1 cellular context compared by ENCODE assay signal in the genomic region with DNA sequence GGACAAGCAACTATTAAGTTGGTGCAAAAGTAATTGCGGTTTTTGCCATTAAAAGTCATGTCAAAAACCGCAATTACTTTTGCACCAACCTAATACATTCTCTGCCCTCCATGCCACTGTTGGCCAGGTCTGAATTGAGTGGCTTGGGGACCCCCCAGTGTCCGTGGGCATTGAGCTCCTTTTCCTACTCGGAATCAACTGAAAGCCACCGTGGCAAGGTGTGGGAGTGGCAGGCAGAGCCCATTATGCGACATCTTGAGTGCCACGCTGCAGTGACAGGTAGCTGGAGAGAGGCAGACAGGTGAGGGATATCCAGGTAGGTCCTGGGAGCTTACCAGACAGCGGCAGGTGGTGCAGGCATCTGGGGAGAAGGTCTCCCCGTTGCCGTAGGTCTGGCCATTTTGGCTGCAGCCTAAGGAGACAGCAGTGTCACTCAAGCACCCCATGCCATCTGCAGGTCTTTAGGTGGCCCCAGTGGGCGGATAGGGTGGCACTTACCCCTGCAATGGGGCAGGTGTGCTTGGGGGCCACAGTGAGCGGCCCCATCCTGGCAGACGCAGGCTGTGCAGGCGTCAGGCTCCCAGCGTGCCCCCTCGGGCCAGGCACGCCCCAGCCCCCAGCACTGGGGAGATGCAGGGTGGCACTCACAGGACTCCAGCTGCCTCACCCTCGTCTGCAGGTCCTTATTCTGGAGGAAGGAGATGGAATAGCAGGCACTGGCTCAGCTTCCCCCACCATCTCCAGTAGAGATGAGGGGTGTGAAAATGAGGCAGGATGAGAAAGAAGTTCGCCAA.
TF ChIP-seq lines count a peak whose summit lies in the region.

No MANE protein-coding gene starts in this region.

TF ChIP-seq in K562, 482 proteins besides CTCF, POLR2A, EP300 and RAD21 (continues in another document):
- TF ChIP-seq JUN (IDR thresholded peaks at IDR 0.05; ENCODE audit: borderline replicate concordance, low read depth, low read length) (no peak), JUN (CRISPR knock-in tag; IDR thresholded peaks at IDR 0.05; ENCODE audit: borderline replicate concordance) (no peak), MYBL2 (IDR thresholded peaks at IDR 0.05; ENCODE audit: low read depth) (no peak), MYBL2 (CRISPR knock-in tag; IDR thresholded peaks at IDR 0.05; ENCODE audit: borderline replicate concordance) (no peak), NFRKB (IDR thresholded peaks at IDR 0.05; ENCODE audit: low read depth) (peak; percentile 91), ZEB2 (IDR thresholded peaks at IDR 0.05) (no peak), POLR2B (IDR thresholded peaks at IDR 0.05; ENCODE audit: low read depth, partially characterized antibody) (peak; percentile 38), ZNF23 (CRISPR knock-in tag; IDR thresholded peaks at IDR 0.05) (no peak), SIRT6 (IDR thresholded peaks at IDR 0.05; ENCODE audit: low read depth, low read length) (no peak), SRSF7 (optimal IDR thresholded peaks at IDR 0.05; ENCODE audit: low read depth, low read length) (no peak), DACH1 (IDR thresholded peaks at IDR 0.05; ENCODE audit: partially characterized antibody) (peak; percentile 40), RUNX1 (IDR thresholded peaks at IDR 0.05; ENCODE audit: low read depth) (no peak), FOS (IDR thresholded peaks at IDR 0.05; ENCODE audit: extremely low read depth, insufficient read length) (no peak), IFI16 (CRISPR knock-in tag; IDR thresholded peaks at IDR 0.05) (no peak), POLR2AphosphoS2 (IDR thresholded peaks at IDR 0.05; ENCODE audit: low read length) (no peak), SMARCB1 (IDR thresholded peaks at IDR 0.05; ENCODE audit: insufficient read length, low read depth) (no peak), JUNB (CRISPR knock-in tag; conservative IDR thresholded peaks at IDR 0.05) (no peak), ZNF253 (CRISPR knock-in tag; conservative IDR thresholded peaks at IDR 0.05) (no peak), GATAD2A (IDR thresholded peaks at IDR 0.05) (no peak), HDAC8 (tag; IDR thresholded peaks at IDR 0.05) (no peak), ZC3H11A (IDR thresholded peaks at IDR 0.05; ENCODE audit: low read depth, low read length) (no peak), ZNF311 (CRISPR knock-in tag; IDR thresholded peaks at IDR 0.05) (no peak), PHF20 (IDR thresholded peaks at IDR 0.05; ENCODE audit: partially characterized antibody) (no peak), RBM39 (optimal IDR thresholded peaks at IDR 0.05; ENCODE audit: low read depth, low read length) (no peak), RB1 (IDR thresholded peaks at IDR 0.05; ENCODE audit: low read depth) (no peak), ASH1L (IDR thresholded peaks at IDR 0.05; ENCODE audit: borderline replicate concordance, low read depth, partially characterized antibody) (peak; percentile 51), KAT8 (IDR thresholded peaks at IDR 0.05; ENCODE audit: low read depth) (no peak), ZC3H4 (CRISPR knock-in tag; IDR thresholded peaks at IDR 0.05; ENCODE audit: borderline replicate concordance) (no peak)
- TF ChIP-seq, protein P1, sequence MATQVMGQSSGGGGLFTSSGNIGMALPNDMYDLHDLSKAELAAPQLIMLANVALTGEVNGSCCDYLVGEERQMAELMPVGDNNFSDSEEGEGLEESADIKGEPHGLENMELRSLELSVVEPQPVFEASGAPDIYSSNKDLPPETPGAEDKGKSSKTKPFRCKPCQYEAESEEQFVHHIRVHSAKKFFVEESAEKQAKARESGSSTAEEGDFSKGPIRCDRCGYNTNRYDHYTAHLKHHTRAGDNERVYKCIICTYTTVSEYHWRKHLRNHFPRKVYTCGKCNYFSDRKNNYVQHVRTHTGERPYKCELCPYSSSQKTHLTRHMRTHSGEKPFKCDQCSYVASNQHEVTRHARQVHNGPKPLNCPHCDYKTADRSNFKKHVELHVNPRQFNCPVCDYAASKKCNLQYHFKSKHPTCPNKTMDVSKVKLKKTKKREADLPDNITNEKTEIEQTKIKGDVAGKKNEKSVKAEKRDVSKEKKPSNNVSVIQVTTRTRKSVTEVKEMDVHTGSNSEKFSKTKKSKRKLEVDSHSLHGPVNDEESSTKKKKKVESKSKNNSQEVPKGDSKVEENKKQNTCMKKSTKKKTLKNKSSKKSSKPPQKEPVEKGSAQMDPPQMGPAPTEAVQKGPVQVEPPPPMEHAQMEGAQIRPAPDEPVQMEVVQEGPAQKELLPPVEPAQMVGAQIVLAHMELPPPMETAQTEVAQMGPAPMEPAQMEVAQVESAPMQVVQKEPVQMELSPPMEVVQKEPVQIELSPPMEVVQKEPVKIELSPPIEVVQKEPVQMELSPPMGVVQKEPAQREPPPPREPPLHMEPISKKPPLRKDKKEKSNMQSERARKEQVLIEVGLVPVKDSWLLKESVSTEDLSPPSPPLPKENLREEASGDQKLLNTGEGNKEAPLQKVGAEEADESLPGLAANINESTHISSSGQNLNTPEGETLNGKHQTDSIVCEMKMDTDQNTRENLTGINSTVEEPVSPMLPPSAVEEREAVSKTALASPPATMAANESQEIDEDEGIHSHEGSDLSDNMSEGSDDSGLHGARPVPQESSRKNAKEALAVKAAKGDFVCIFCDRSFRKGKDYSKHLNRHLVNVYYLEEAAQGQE (CRISPR knock-in tag; IDR thresholded peaks at IDR 0.05; ENCODE audit: low read depth) = no peak
- TF ChIP-seq, protein P2, sequence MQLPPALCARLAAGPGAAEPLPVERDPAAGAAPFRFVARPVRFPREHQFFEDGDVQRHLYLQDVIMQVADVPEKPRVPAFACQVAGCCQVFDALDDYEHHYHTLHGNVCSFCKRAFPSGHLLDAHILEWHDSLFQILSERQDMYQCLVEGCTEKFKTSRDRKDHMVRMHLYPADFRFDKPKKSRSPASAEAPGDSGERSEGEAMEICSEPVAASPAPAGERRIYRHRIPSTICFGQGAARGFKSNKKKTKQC (CRISPR knock-in tag; IDR thresholded peaks at IDR 0.05) = no peak
- TF ChIP-seq, protein P3, sequence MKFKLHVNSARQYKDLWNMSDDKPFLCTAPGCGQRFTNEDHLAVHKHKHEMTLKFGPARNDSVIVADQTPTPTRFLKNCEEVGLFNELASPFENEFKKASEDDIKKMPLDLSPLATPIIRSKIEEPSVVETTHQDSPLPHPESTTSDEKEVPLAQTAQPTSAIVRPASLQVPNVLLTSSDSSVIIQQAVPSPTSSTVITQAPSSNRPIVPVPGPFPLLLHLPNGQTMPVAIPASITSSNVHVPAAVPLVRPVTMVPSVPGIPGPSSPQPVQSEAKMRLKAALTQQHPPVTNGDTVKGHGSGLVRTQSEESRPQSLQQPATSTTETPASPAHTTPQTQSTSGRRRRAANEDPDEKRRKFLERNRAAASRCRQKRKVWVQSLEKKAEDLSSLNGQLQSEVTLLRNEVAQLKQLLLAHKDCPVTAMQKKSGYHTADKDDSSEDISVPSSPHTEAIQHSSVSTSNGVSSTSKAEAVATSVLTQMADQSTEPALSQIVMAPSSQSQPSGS (CRISPR knock-in tag; IDR thresholded peaks at IDR 0.05) = no peak
- TF ChIP-seq, protein P4, sequence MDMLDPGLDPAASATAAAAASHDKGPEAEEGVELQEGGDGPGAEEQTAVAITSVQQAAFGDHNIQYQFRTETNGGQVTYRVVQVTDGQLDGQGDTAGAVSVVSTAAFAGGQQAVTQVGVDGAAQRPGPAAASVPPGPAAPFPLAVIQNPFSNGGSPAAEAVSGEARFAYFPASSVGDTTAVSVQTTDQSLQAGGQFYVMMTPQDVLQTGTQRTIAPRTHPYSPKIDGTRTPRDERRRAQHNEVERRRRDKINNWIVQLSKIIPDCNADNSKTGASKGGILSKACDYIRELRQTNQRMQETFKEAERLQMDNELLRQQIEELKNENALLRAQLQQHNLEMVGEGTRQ (CRISPR knock-in tag; IDR thresholded peaks at IDR 0.05) = 0 out of 2 replicates have a peak, but pooled peaks have one; percentile 11
- TF ChIP-seq, protein P5, sequence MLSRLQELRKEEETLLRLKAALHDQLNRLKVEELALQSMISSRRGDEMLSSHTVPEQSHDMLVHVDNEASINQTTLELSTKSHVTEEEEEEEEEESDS (CRISPR knock-in tag; IDR thresholded peaks at IDR 0.05) = no peak
- TF ChIP-seq, protein P6, sequence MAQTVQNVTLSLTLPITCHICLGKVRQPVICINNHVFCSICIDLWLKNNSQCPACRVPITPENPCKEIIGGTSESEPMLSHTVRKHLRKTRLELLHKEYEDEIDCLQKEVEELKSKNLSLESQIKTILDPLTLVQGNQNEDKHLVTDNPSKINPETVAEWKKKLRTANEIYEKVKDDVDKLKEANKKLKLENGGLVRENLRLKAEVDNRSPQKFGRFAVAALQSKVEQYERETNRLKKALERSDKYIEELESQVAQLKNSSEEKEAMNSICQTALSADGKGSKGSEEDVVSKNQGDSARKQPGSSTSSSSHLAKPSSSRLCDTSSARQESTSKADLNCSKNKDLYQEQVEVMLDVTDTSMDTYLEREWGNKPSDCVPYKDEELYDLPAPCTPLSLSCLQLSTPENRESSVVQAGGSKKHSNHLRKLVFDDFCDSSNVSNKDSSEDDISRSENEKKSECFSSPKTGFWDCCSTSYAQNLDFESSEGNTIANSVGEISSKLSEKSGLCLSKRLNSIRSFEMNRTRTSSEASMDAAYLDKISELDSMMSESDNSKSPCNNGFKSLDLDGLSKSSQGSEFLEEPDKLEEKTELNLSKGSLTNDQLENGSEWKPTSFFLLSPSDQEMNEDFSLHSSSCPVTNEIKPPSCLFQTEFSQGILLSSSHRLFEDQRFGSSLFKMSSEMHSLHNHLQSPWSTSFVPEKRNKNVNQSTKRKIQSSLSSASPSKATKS (CRISPR knock-in tag; IDR thresholded peaks at IDR 0.05) = no peak
- TF ChIP-seq, protein P7, sequence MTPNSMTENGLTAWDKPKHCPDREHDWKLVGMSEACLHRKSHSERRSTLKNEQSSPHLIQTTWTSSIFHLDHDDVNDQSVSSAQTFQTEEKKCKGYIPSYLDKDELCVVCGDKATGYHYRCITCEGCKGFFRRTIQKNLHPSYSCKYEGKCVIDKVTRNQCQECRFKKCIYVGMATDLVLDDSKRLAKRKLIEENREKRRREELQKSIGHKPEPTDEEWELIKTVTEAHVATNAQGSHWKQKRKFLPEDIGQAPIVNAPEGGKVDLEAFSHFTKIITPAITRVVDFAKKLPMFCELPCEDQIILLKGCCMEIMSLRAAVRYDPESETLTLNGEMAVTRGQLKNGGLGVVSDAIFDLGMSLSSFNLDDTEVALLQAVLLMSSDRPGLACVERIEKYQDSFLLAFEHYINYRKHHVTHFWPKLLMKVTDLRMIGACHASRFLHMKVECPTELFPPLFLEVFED (CRISPR knock-in tag; conservative IDR thresholded peaks at IDR 0.05) = no peak
- TF ChIP-seq, protein P8, sequence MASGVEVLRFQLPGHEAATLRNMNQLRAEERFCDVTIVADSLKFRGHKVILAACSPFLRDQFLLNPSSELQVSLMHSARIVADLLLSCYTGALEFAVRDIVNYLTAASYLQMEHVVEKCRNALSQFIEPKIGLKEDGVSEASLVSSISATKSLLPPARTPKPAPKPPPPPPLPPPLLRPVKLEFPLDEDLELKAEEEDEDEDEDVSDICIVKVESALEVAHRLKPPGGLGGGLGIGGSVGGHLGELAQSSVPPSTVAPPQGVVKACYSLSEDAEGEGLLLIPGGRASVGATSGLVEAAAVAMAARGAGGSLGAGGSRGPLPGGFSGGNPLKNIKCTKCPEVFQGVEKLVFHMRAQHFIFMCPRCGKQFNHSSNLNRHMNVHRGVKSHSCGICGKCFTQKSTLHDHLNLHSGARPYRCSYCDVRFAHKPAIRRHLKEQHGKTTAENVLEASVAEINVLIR (CRISPR knock-in tag; IDR thresholded peaks at IDR 0.05) = no peak
- TF ChIP-seq, protein P9, sequence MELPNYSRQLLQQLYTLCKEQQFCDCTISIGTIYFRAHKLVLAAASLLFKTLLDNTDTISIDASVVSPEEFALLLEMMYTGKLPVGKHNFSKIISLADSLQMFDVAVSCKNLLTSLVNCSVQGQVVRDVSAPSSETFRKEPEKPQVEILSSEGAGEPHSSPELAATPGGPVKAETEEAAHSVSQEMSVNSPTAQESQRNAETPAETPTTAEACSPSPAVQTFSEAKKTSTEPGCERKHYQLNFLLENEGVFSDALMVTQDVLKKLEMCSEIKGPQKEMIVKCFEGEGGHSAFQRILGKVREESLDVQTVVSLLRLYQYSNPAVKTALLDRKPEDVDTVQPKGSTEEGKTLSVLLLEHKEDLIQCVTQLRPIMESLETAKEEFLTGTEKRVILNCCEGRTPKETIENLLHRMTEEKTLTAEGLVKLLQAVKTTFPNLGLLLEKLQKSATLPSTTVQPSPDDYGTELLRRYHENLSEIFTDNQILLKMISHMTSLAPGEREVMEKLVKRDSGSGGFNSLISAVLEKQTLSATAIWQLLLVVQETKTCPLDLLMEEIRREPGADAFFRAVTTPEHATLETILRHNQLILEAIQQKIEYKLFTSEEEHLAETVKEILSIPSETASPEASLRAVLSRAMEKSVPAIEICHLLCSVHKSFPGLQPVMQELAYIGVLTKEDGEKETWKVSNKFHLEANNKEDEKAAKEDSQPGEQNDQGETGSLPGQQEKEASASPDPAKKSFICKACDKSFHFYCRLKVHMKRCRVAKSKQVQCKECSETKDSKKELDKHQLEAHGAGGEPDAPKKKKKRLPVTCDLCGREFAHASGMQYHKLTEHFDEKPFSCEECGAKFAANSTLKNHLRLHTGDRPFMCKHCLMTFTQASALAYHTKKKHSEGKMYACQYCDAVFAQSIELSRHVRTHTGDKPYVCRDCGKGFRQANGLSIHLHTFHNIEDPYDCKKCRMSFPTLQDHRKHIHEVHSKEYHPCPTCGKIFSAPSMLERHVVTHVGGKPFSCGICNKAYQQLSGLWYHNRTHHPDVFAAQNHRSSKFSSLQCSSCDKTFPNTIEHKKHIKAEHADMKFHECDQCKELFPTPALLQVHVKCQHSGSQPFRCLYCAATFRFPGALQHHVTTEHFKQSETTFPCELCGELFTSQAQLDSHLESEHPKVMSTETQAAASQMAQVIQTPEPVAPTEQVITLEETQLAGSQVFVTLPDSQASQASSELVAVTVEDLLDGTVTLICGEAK (IDR thresholded peaks at IDR 0.05) = peak; percentile 86
- TF ChIP-seq, protein P9 (CRISPR knock-in tag; IDR thresholded peaks at IDR 0.05) = no peak
